10 cellular contexts compared by ENCODE assay signal in genomic region chr17:40548491-40548981, GRCh38. TPM values are rescaled to one million over a fixed set of nuclear protein-coding genes. Genes with fewer than 3 reads are reported as not detected.
DNase-seq lines count a peak whose midpoint lies in the region; FAIRE-seq and TF ChIP-seq lines count a peak whose summit lies in the region.
"Had no signal": no experiment of that assay in that cellular context is flagged by ENCODE, and none has a peak within 500 bp of the region (broad histone marks: within the 10 kb centered on the region; RNA-seq: fewer than 3 reads in every experiment).

No MANE protein-coding gene starts in this region.

- no peaks in the 10 kb centered on the region for H3K36me3 ChIP-seq in astrocyte (ENCODE audit: insufficient read depth, low read length)
- no peaks in the 10 kb centered on the region for H3K36me3 ChIP-seq in mucosa of rectum (ENCODE audit: control insufficient read depth in 2 of 2, insufficient read depth in 2 of 2, low read length in 2 of 2)
- no peaks in the 10 kb centered on the region for H3K36me3 ChIP-seq in tibial nerve
- H3K36me3 ChIP-seq in HAP-1 (replicated peaks): no peaks in the 10 kb centered on the region

- in situ Hi-C loops in HAP-1 (cut with MboI; ENCODE audit: low sequenced_read_pairs): no loop called here

- peaks cover 22% of the 10 kb centered on the region for H3K4me1 Mint-ChIP-seq in astrocyte (ENCODE audit: low read depth, unreplicated experiment)

- H3K9me3 Mint-ChIP-seq in astrocyte (ENCODE audit: unreplicated experiment): peaks cover 3% of the 10 kb centered on the region

- peaks cover 53% of the 10 kb centered on the region for H3K4me1 ChIP-seq in astrocyte (ENCODE audit: insufficient read depth, low read length)
- H3K4me1 ChIP-seq in mucosa of rectum (ENCODE audit: control insufficient read depth in 2 of 2, insufficient read depth in 2 of 2, low read length in 2 of 2): peaks cover 15 to 22% of the 10 kb centered on the region in 2 donors
- peaks cover 7 to 71% (median 58%) of the 10 kb centered on the region in 4 donors for H3K4me1 ChIP-seq in tibial nerve
- H3K4me1 ChIP-seq in HAP-1: no peaks in the 10 kb centered on the region

- TF ChIP-seq POLR2A in tibial nerve (IDR thresholded peaks at IDR 0.05): no peak

- no peak overlapping the region for H3K4me3 Mint-ChIP-seq in astrocyte (ENCODE audit: unreplicated experiment)

- H3K27me3 Mint-ChIP-seq in astrocyte (ENCODE audit: low read depth, unreplicated experiment): peaks cover 15% of the 10 kb centered on the region

- no peak for FAIRE-seq in astrocyte (lab: Jason Lieb, UNC)

- H3K9me3 ChIP-seq in astrocyte (ENCODE audit: insufficient read depth, low read depth, low read length) (no peaks in the 10 kb centered on the region), mucosa of rectum (ENCODE audit: control insufficient read depth in 2 of 2, low read length in 2 of 2) (no peaks in the 10 kb centered on the region), tibial nerve (no peaks in the 10 kb centered on the region), HAP-1 (no peaks in the 10 kb centered on the region)

- H3K79me2 ChIP-seq in astrocyte (ENCODE audit: insufficient read depth, low read length): no peaks in the 10 kb centered on the region

- H3K9ac ChIP-seq in astrocyte (ENCODE audit: low read length) (peak overlapping the region; percentile 86), mucosa of rectum (ENCODE audit: low read depth in 1 of 2, low read length in 2 of 2) (no peak overlapping the region)

- no peak for TF ChIP-seq EP300 in tibial nerve (IDR thresholded peaks at IDR 0.05)

- no peak for TF ChIP-seq CTCF in astrocyte (IDR thresholded peaks at IDR 0.05; ENCODE audit: insufficient read depth, low read depth, low read length)
- no peak for TF ChIP-seq CTCF in tibial nerve (IDR thresholded peaks at IDR 0.05)

- no peaks in the 10 kb centered on the region for H3K36me3 Mint-ChIP-seq in astrocyte (ENCODE audit: low read depth, unreplicated experiment)

- peak; percentile 45 for DNase-seq in activated effector memory CD4-positive, alpha-beta T cell treated with anti-CD3 and anti-CD28 coated beads, Interleukin-2, amount 50 U/mL, for 16 hours
- no peak for DNase-seq in activated effector memory CD4-positive, alpha-beta T cell treated with Interleukin-2 at 50 U/mL for 16 hours
- DNase-seq in astrocyte (ENCODE audit: low read depth) (no peak), tibial nerve (ENCODE audit: low spot score in 2 of 2) (no peak), Kasumi-1 (lab: John Stamatoyannopoulos, UW) (no peak), T1000 (lab: John Stamatoyannopoulos, UW) (no peak), HAP-1 (ENCODE audit: low spot score in 2 of 2) (no peak)
- DNase-seq: NCI-H2227 treated with DMSO at 0.1 percent for 48 hours had no signal

- H3K27me3 ChIP-seq in astrocyte (ENCODE audit: insufficient read depth, low read length) (no peaks in the 10 kb centered on the region), mucosa of rectum (ENCODE audit: control insufficient read depth in 2 of 2, insufficient read depth in 2 of 2, low read length in 2 of 2) (no peaks in the 10 kb centered on the region), tibial nerve (no peaks in the 10 kb centered on the region), HAP-1 (ENCODE audit: low read depth) (no peaks in the 10 kb centered on the region)

- WGBS in tibial nerve, 2 donors: 91% methylated on average over 9 of the region's 9 CpGs

- H3K4me2 ChIP-seq in astrocyte (ENCODE audit: low read length): no peak overlapping the region

- H3K4me3 ChIP-seq in astrocyte (ENCODE audit: insufficient read depth, low read depth, low read length) (no peak overlapping the region), mucosa of rectum (ENCODE audit: low read length in 2 of 2) (no peak overlapping the region), tibial nerve (no peak overlapping the region), HAP-1 (no peak overlapping the region)

- peak overlapping the region; percentile 99 for H3K27ac ChIP-seq in astrocyte (ENCODE audit: low read depth, low read length)
- peak overlapping the region; percentile 62 to 82 for H3K27ac ChIP-seq in mucosa of rectum (ENCODE audit: low read depth in 2 of 2, low read length in 2 of 2)
- peak overlapping the region; percentile 10 to 94 (median 84) for H3K27ac ChIP-seq in tibial nerve

- H3K27ac Mint-ChIP-seq in astrocyte (ENCODE audit: unreplicated experiment): no peak overlapping the region

- no peaks in the 10 kb centered on the region for H4K20me1 ChIP-seq in astrocyte (ENCODE audit: insufficient read depth, low read length)

- no peak overlapping the region for H2AFZ ChIP-seq in astrocyte (ENCODE audit: low read depth, low read length)

RNA-seq across cellular contexts. Expression of gene CCR7, which starts 16.7 kb away (rescaled TPM):
- total RNA-seq in astrocyte: not detected in 2 replicates
- total RNA-seq in tibial nerve: 1 to 10 TPM in 1 of 4 donors, not detected in 3; 1.5 TPM

RNA-seq across cellular contexts. Expression of gene TNS4, which starts 47.1 kb away (rescaled TPM):
- total RNA-seq in astrocyte: not detected in 2 replicates
- under 1 TPM in 1 of 4 donors, not detected in 3; 0.30 TPM for total RNA-seq in tibial nerve
- total RNA-seq: dermis blood vessel endothelial cell had no signal
